8 cellular contexts compared by ENCODE assay signal in the genomic region with DNA sequence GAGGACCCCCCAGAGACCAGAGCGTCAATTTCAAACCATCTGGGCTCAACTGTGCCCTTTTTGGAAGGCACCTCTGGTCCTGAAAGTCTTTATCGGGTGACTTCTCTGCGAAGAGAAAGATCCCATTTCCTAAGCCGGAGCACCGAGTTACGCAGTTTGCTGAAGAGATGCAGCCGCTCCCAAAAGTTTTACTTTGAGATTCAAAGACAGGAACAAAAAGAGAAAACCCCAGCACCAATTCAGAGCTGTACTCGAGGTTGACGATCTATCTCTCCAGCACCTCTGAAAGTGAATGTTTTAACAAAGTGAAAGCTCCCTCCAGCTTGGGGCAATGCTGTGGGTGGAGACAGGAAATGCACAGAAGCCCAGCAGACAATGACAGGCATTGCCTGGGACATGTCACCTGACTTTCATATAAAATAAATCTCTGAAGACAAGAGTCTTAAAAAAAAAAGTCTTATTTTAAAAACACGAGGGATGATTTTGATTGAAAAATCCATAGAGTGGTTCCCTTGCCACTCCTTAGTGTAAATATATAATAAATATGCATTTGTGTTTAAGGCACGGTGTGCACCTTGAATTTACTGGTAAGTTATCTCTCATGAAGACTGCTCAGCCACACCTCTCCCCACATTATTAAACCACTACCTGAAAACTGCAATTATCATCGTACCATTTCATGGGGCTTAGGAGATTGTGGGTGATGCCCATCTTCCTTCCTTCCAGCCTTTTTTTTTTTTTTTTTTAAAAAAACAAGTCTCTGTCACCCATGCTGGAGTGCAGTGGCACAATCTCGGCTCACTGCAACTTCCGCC.
DNase-seq lines count a peak whose midpoint lies in the region; ATAC-seq and TF ChIP-seq lines count a peak whose summit lies in the region.

No MANE protein-coding gene starts in this region.

- H3K27me3 Mint-ChIP-seq in osteocyte (ENCODE audit: unreplicated experiment), result no peaks in the 10 kb centered on the region

- no peaks in the 10 kb centered on the region for H3K9me3 ChIP-seq in HAP-1
- H3K9me3 ChIP-seq in thoracic aorta, result no peaks in the 10 kb centered on the region

- H3K27ac Mint-ChIP-seq in osteocyte (ENCODE audit: unreplicated experiment), result peak overlapping the region; percentile 98

- H3K4me3 ChIP-seq in HAP-1, result peak overlapping the region; percentile 9; the same call in 1 of the 2 replicates
- H3K4me3 ChIP-seq in fibroblast of villous mesenchyme (ENCODE audit: low read depth, low read length), result peak overlapping the region; percentile 56
- peak overlapping the region; percentile 69 for H3K4me3 ChIP-seq in thoracic aorta

- H3K4me3 Mint-ChIP-seq in osteocyte (ENCODE audit: unreplicated experiment), result peak overlapping the region; percentile 80

- H3K4me1 Mint-ChIP-seq in osteocyte (ENCODE audit: unreplicated experiment), result peaks cover 58% of the 10 kb centered on the region

- H3K9me3 Mint-ChIP-seq in osteocyte (ENCODE audit: unreplicated experiment), result no peaks in the 10 kb centered on the region

- peak overlapping the region; percentile 72 to 87 for H3K27ac ChIP-seq in thoracic aorta

- peaks cover 6% of the 10 kb centered on the region for H3K36me3 Mint-ChIP-seq in osteocyte (ENCODE audit: unreplicated experiment)

- in situ Hi-C loops in HAP-1 (cut with MboI; ENCODE audit: low sequenced_read_pairs), result no loop called here

- no peak for TF ChIP-seq CTCF in fibroblast of villous mesenchyme (IDR thresholded peaks at IDR 0.05; ENCODE audit: insufficient read depth, low read depth, low read length)
- no peak for TF ChIP-seq CTCF in osteocyte (IDR thresholded peaks at IDR 0.05)
- no peak for TF ChIP-seq CTCF in thoracic aorta (IDR thresholded peaks at IDR 0.05)

- DNase-seq in ELF-1 (ENCODE audit: low read depth, low spot score), result peak; percentile 69
- DNase-seq in HAP-1 (ENCODE audit: low spot score in 2 of 2), result peak; percentile 38 to 41
- DNase-seq in NCI-H774 (lab: John Stamatoyannopoulos, UW), result peak; percentile 33
- peak; percentile 66 to 74 for DNase-seq in activated T-cell treated with anti-CD3 and anti-CD28 coated beads, Interleukin-2, amount 50 U/mL, for 48 hours
- peak; percentile 76 for DNase-seq in fibroblast of villous mesenchyme (ENCODE audit: low read depth)
- DNase-seq in osteocyte (ENCODE audit: extremely low spot score, unreplicated experiment), result no peak
- DNase-seq in thoracic aorta (ENCODE audit: low spot score), result no peak
- DNase-seq in NCI-H82 treated with DMSO at 0.1 percent for 48 hours (lab: John Stamatoyannopoulos, UW; ENCODE audit: unreplicated experiment), result no peak

- H3K27me3 ChIP-seq in HAP-1 (ENCODE audit: low read depth) (no peaks in the 10 kb centered on the region), thoracic aorta (replicated peaks; ENCODE audit: insufficient read depth) (no peaks in the 10 kb centered on the region)

- H3K4me1 ChIP-seq in HAP-1 (peaks cover 15% of the 10 kb centered on the region), thoracic aorta (ENCODE audit: control insufficient read depth in 1 of 2, low read depth in 2 of 2) (peaks cover 20 to 41% of the 10 kb centered on the region in 2 donors)

- no peak for ATAC-seq in thoracic aorta (ENCODE audit: insufficient number of reproducible peaks, low FRiP score, low read depth)

- H3K36me3 ChIP-seq in HAP-1 (replicated peaks) (no peaks in the 10 kb centered on the region), thoracic aorta (no peaks in the 10 kb centered on the region)

Comparison
In these comparisons a context has a peak if more than half of its experiments do, and no peak if none do; other contexts are left out.
1. DNase-seq: peak in ELF-1 (single experiment), HAP-1 (2 of 2), NCI-H774 (single experiment), activated T-cell treated with anti-CD3 and anti-CD28 coated beads, Interleukin-2, amount 50 U/mL, for 48 hours (2 of 2) and fibroblast of villous mesenchyme (single experiment); none in osteocyte (single experiment), thoracic aorta (single experiment) and NCI-H82 treated with DMSO at 0.1 percent for 48 hours (single experiment).
2. H3K4me3 ChIP-seq: peak in every context shown above with its lines; median percentile 69 in thoracic aorta; 56 in fibroblast of villous mesenchyme; 9 in HAP-1.